10 cellular contexts compared by ENCODE assay signal in the genomic region with DNA sequence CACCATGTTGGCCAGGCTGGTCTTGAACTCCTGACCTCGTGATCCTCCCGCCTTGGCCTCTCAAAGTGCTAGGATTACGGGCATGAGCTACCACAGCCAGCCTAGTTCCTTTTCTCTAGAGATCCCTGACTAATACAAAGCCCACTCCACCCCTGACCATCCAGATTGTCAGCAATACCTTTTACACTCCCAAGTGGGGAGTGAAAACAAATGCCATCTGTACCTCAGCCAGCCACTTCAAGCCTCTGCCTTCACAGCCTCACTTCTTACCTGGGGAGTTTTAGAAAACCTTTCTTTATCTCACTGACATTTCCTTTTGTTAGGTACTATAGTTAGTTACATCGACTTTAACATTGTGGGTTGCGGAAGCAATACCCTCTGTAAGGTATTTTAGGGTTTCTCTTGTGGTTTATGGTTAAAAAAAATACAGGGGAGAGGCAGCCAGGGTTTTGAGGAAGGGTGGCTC. TPM values are rescaled to one million over a fixed set of nuclear protein-coding genes. Genes with fewer than 3 reads are reported as not detected.
DNase-seq lines count a peak whose midpoint lies in the region; ATAC-seq and TF ChIP-seq lines count a peak whose summit lies in the region.
"Had no signal": no experiment of that assay in that cellular context is flagged by ENCODE, and none has a peak within 500 bp of the region (broad histone marks: within the 10 kb centered on the region; RNA-seq: fewer than 3 reads in every experiment).

No MANE protein-coding gene starts in this region.

- peak; percentile 62 for DNase-seq in GM06990 (ENCODE audit: extremely low read depth, insufficient read length)
- peak; percentile 13 to 19 for DNase-seq in activated T-cell treated with anti-CD3 and anti-CD28 coated beads, Interleukin-2, amount 50 U/mL, for 48 hours
- DNase-seq in ACHN = no peak
- no peak for DNase-seq in NCI-H128 (lab: John Stamatoyannopoulos, UW; ENCODE audit: unreplicated experiment)
- DNase-seq in heart left ventricle = no peak
- DNase-seq: body of pancreas, GF-D8 had no signal

- peak; percentile 51 for ATAC-seq in GM19395 (IDR thresholded peaks at IDR 0.05; ENCODE audit: unreplicated experiment)
- peak; percentile 37 for ATAC-seq in HG03097 (IDR thresholded peaks at IDR 0.05; ENCODE audit: low FRiP score, unreplicated experiment)
- ATAC-seq in heart left ventricle = no peak
- no peak for ATAC-seq in gastroesophageal sphincter
- ATAC-seq: body of pancreas had no signal

- in situ Hi-C loops in ACHN (cut with HindIII; ENCODE audit: low pct_ligation_motif_present, low pct_unique_long_range_greater_than_20kb, low sequenced_read_pairs) = no loop called here

- H3K36me3 ChIP-seq in GM06990 (ENCODE audit: control insufficient read depth, insufficient read depth, low read length) = no peaks in the 10 kb centered on the region
- peaks cover 0 to 5% (median 0%) of the 10 kb centered on the region in 9 donors for H3K36me3 ChIP-seq in heart left ventricle
- peaks cover 0 to 5% of the 10 kb centered on the region in 2 donors for H3K36me3 ChIP-seq in gastroesophageal sphincter

- no peak overlapping the region for H3K4me3 ChIP-seq in GM06990 (replicated peaks; ENCODE audit: low read depth, low read length)
- H3K4me3 ChIP-seq in heart left ventricle = no peak overlapping the region
- no peak overlapping the region for H3K4me3 ChIP-seq in gastroesophageal sphincter
- H3K4me3 ChIP-seq: body of pancreas had no signal

- H3K27ac ChIP-seq in heart left ventricle (peak overlapping the region in 2 of 12 donors; percentile 7 to 37), gastroesophageal sphincter (no peak overlapping the region)
- H3K27ac ChIP-seq: body of pancreas had no signal

- intact Hi-C loops in heart left ventricle (cut with DNase I) = no loop called here

- no peak for TF ChIP-seq CTCF in GM06990 (IDR thresholded peaks at IDR 0.05; ENCODE audit: insufficient read depth, low read length, poor library complexity, severe bottlenecking)
- no peak for TF ChIP-seq CTCF in heart left ventricle (IDR thresholded peaks at IDR 0.05)
- TF ChIP-seq CTCF in gastroesophageal sphincter (IDR thresholded peaks at IDR 0.05) = no peak

- peaks cover 6 to 89% (median 52%) of the 10 kb centered on the region in 12 donors for H3K4me1 ChIP-seq in heart left ventricle
- peaks cover 0 to 42% (median 13%) of the 10 kb centered on the region in 3 donors for H3K4me1 ChIP-seq in gastroesophageal sphincter

- TF ChIP-seq EP300 in gastroesophageal sphincter (IDR thresholded peaks at IDR 0.05) = no peak

- H3K9me3 ChIP-seq in heart left ventricle = no peaks in the 10 kb centered on the region
- H3K9me3 ChIP-seq in gastroesophageal sphincter = no peaks in the 10 kb centered on the region
- H3K9me3 ChIP-seq: body of pancreas had no signal

- no peaks in the 10 kb centered on the region for H3K27me3 ChIP-seq in GM06990 (replicated peaks; ENCODE audit: control insufficient read depth, insufficient read depth, low read length)
- H3K27me3 ChIP-seq in heart left ventricle = no peaks in the 10 kb centered on the region
- no peaks in the 10 kb centered on the region for H3K27me3 ChIP-seq in gastroesophageal sphincter
- H3K27me3 ChIP-seq: body of pancreas had no signal

- TF ChIP-seq POLR2A in heart left ventricle (IDR thresholded peaks at IDR 0.05) = no peak
- no peak for TF ChIP-seq POLR2A in gastroesophageal sphincter (IDR thresholded peaks at IDR 0.05)

- WGBS in heart left ventricle, 4 donors = 70 to 89% (median 79%) methylated on average over 5 of the region's 5 CpGs
- 75 to 100% methylated on average over 1 to 5 of the region's 5 CpGs for WGBS in gastroesophageal sphincter (ENCODE audit: low coverage in 1 of 2), 2 donors

RNA-seq across cellular contexts. Expression of a gene that starts 8.8 kb away (rescaled TPM):
- total RNA-seq in heart left ventricle (100 to 1,000 TPM in 2 of 9 donors, 10 to 100 TPM in 7; 46.8 to 362 (median 56.8) TPM), gastroesophageal sphincter (10 to 100 TPM; 22.3 to 40.3 (median 34.1) TPM)
- polyA plus RNA-seq in heart left ventricle = 10 to 100 TPM; 48.6 to 80.6 TPM

RNA-seq across cellular contexts. Expression of a gene that starts 51.2 kb away (rescaled TPM):
- total RNA-seq in heart left ventricle (10 to 100 TPM in 4 of 9 donors, 1 to 10 TPM in 5; 6.3 to 14.2 (median 9.7) TPM), gastroesophageal sphincter (10 to 100 TPM; 10.8 to 19.0 (median 16.1) TPM)
- polyA plus RNA-seq in heart left ventricle = 1 to 10 TPM; 5.6 to 7.9 TPM

Comparison
In these comparisons a context has a peak if more than half of its experiments do, and no peak if none do; other contexts are left out.
1. DNase-seq: peak in GM06990 (single experiment) and activated T-cell treated with anti-CD3 and anti-CD28 coated beads, Interleukin-2, amount 50 U/mL, for 48 hours (2 of 2); none in ACHN (single experiment), NCI-H128 (single experiment) and heart left ventricle (0 of 5).
2. ATAC-seq: peak in GM19395 (single experiment) and HG03097 (single experiment); none in heart left ventricle (0 of 4) and gastroesophageal sphincter (single experiment).